ENCODE assay signal across 20 cellular contexts in the genomic region with DNA sequence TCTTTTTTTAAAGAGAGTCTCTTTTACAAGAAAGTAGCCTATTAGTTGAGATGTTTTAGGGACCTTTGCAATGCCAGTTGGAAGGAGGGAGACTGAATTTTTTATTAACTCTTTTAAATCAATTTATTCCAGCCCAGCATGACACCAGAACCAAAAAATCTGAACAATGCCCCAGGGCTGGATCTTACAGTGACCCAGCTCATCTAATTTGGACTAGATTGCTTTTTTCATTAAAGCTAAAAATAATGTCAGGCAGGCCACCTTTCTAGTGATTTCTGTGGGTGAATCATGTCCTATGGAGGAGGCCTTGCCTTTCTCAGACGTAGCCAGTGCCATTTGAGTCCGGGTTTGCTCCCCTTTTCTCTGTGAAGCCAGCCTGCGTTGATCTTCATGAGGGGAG. TPM values are rescaled to one million over a fixed set of nuclear protein-coding genes. Genes with fewer than 3 reads are reported as not detected.
DNase-seq lines count a peak whose midpoint lies in the region; ATAC-seq, FAIRE-seq and TF ChIP-seq lines count a peak whose summit lies in the region.
"Had no signal": no experiment of that assay in that cellular context is flagged by ENCODE, and none has a peak within 500 bp of the region (broad histone marks: within the 10 kb centered on the region; RNA-seq: fewer than 3 reads in every experiment).

No MANE protein-coding gene starts in this region.

- TF ChIP-seq POLR2A in uterus (IDR thresholded peaks at IDR 0.05) = no peak

- TF ChIP-seq CTCF in SK-N-SH (IDR thresholded peaks at IDR 0.05) (no peak), neural progenitor cell (IDR thresholded peaks at IDR 0.05) (no peak), uterus (IDR thresholded peaks at IDR 0.05) (no peak)

- no peaks in the 10 kb centered on the region for H3K27me3 ChIP-seq in SK-N-SH (ENCODE audit: insufficient read depth)
- H3K27me3 ChIP-seq in neural progenitor cell = no peaks in the 10 kb centered on the region
- no peaks in the 10 kb centered on the region for H3K27me3 ChIP-seq in uterus
- H3K27me3 ChIP-seq: BE2C had no signal

- H3K9me3 Mint-ChIP-seq in neural progenitor cell = no peaks in the 10 kb centered on the region
- H3K9me3 Mint-ChIP-seq: CD8-positive, alpha-beta T cell had no signal

- no peak for FAIRE-seq in urothelium cell line (lab: Jason Lieb, UNC)
- FAIRE-seq: D721Med, GM12892 had no signal

- no peaks in the 10 kb centered on the region for H3K27me3 Mint-ChIP-seq in neural progenitor cell (ENCODE audit: insufficient read depth, low read depth)

- POLR2A ChIA-PET in SK-N-SH (lab: Yijun Ruan, JAX) = no interaction called here

- no peaks in the 10 kb centered on the region for H3K9me2 ChIP-seq in SK-N-SH

- peaks cover 78% of the 10 kb centered on the region for H3K4me1 Mint-ChIP-seq in neural progenitor cell

- H3K9me3 ChIP-seq in SK-N-SH (no peaks in the 10 kb centered on the region), neural progenitor cell (ENCODE audit: low read depth) (no peaks in the 10 kb centered on the region), uterus (no peaks in the 10 kb centered on the region)
- H3K9me3 ChIP-seq: BE2C had no signal

- CTCF ChIA-PET in SK-N-SH (lab: Yijun Ruan, JAX) = interaction anchor here (0.8 to 1.7 kb wide), 4 partner anchors 13 to 363 kb away, joined by 3 to 4 read pairs (median 4); no protein-coding TSS in a partner anchor

- H3F3A ChIP-seq in SK-N-SH (replicated peaks; ENCODE audit: insufficient read depth) (peaks cover 56% of the 10 kb centered on the region), neural progenitor cell (ENCODE audit: low read depth) (peaks cover 3% of the 10 kb centered on the region)

- 0 out of 2 replicates have a peak overlapping the region, but pooled peaks have one; percentile 17 for H3K4me2 ChIP-seq in SK-N-SH
- H3K4me2 ChIP-seq in neural progenitor cell = no peak overlapping the region

- H3K4me1 ChIP-seq in SK-N-SH (ENCODE audit: control insufficient read depth in 1 of 2, insufficient read depth in 2 of 2, low read depth in 1 of 2, low read length in 1 of 2) (peaks cover 51 to 64% of the 10 kb centered on the region in 2 experiments), neural progenitor cell (peaks cover 41% of the 10 kb centered on the region), uterus (peaks cover under 1 to 15% of the 10 kb centered on the region in 2 donors)

- H4K20me1 ChIP-seq in SK-N-SH (ENCODE audit: insufficient read depth) (peaks cover 90% of the 10 kb centered on the region), neural progenitor cell (ENCODE audit: low read depth) (peaks cover 49% of the 10 kb centered on the region)

- H3K9ac ChIP-seq in SK-N-SH = no peak overlapping the region
- H3K9ac ChIP-seq in neural progenitor cell = no peak overlapping the region

- peaks cover 99% of the 10 kb centered on the region for H3K79me2 ChIP-seq in SK-N-SH (ENCODE audit: insufficient read depth)
- H3K79me2 ChIP-seq in neural progenitor cell (ENCODE audit: low read depth) = peaks cover 94% of the 10 kb centered on the region

- TF ChIP-seq EP300 in SK-N-SH (IDR thresholded peaks at IDR 0.05; ENCODE audit: borderline replicate concordance in 1 of 2, low read depth in 1 of 2, low read length in 1 of 2) = no peak

- no peak for ATAC-seq in HG03460 (IDR thresholded peaks at IDR 0.05; ENCODE audit: unreplicated experiment)
- ATAC-seq: CD8-positive, alpha-beta T cell had no signal

- H3K36me3 ChIP-seq in SK-N-SH (replicated peaks in 1 of 2; ENCODE audit: control insufficient read depth in 1 of 2, insufficient read depth in 2 of 2, low read length in 1 of 2) = peaks cover 56 to 83% of the 10 kb centered on the region in 2 experiments
- H3K36me3 ChIP-seq in neural progenitor cell = no peaks in the 10 kb centered on the region
- H3K36me3 ChIP-seq in uterus = no peaks in the 10 kb centered on the region

- no peak overlapping the region for H2AFZ ChIP-seq in SK-N-SH (ENCODE audit: low read depth)
- H2AFZ ChIP-seq in neural progenitor cell (replicated peaks) = no peak overlapping the region

- intact Hi-C loops in uterus (cut with DNase I; ENCODE audit: low total_unique reads) = loop anchor here (10.0 kb wide), 1 partner anchor 139 kb away; no protein-coding TSS in a partner anchor

- H3K27ac Mint-ChIP-seq in neural progenitor cell = peak overlapping the region; percentile 17
- H3K27ac Mint-ChIP-seq: CD8-positive, alpha-beta T cell had no signal

- peaks cover 53% of the 10 kb centered on the region for H3K36me3 Mint-ChIP-seq in neural progenitor cell
- H3K36me3 Mint-ChIP-seq: CD8-positive, alpha-beta T cell had no signal

- H3K4me3 Mint-ChIP-seq in neural progenitor cell = no peak overlapping the region
- H3K4me3 Mint-ChIP-seq: CD8-positive, alpha-beta T cell had no signal

- DNase-seq in SK-N-SH = no peak
- no peak for DNase-seq in neural progenitor cell (ENCODE audit: low spot score)
- no peak for DNase-seq in uterus
- DNase-seq in urothelium cell line (ENCODE audit: low spot score) = no peak
- DNase-seq in NOMO-1 treated with dmso at 0.1 percent for 144 hours (lab: John Stamatoyannopoulos, UW; ENCODE audit: unreplicated experiment) = no peak
- DNase-seq: ACHN; BE2C; CD8-positive, alpha-beta T cell; GDM1; GOT3; MM.1S; NCI-H1105; NCI-H187 treated with DMSO at 0.1 percent for 48 hours; NCI-H2171; NCI-H446 treated with DMSO at 0.1 percent for 48 hours; NCI-H774 had no signal

- H3K4me3 ChIP-seq in SK-N-SH (ENCODE audit: low read depth in 2 of 2, low read length in 1 of 2) (no peak overlapping the region), neural progenitor cell (no peak overlapping the region), uterus (no peak overlapping the region)

- H3K27ac ChIP-seq in SK-N-SH (ENCODE audit: low read depth in 2 of 2, low read length in 1 of 2) = peak overlapping the region; percentile 76 to 94
- H3K27ac ChIP-seq in cingulate gyrus (ENCODE audit: low read depth, low read length) = peak overlapping the region; percentile 15
- no peak overlapping the region for H3K27ac ChIP-seq in neural progenitor cell
- H3K27ac ChIP-seq in uterus = peak overlapping the region; percentile 87 to 88

- 84% methylated on average over 3 of the region's 3 CpGs for whole genome bisulfite sequencing in SK-N-SH (ENCODE audit: low lambda C conversion rate)

- no peak for TF ChIP-seq RAD21 in SK-N-SH (IDR thresholded peaks at IDR 0.05; ENCODE audit: low read length)

TF ChIP-seq in SK-N-SH, 30 proteins besides CTCF, POLR2A, EP300 and RAD21 (continues in another document):
- no peak for TF ChIP-seq NFIC (IDR thresholded peaks at IDR 0.05; ENCODE audit: borderline replicate concordance)
- TF ChIP-seq, protein P1, sequence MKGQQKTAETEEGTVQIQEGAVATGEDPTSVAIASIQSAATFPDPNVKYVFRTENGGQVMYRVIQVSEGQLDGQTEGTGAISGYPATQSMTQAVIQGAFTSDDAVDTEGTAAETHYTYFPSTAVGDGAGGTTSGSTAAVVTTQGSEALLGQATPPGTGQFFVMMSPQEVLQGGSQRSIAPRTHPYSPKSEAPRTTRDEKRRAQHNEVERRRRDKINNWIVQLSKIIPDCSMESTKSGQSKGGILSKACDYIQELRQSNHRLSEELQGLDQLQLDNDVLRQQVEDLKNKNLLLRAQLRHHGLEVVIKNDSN (IDR thresholded peaks at IDR 0.05; ENCODE audit: borderline replicate concordance, low read depth) = no peak
- TF ChIP-seq, protein P2, sequence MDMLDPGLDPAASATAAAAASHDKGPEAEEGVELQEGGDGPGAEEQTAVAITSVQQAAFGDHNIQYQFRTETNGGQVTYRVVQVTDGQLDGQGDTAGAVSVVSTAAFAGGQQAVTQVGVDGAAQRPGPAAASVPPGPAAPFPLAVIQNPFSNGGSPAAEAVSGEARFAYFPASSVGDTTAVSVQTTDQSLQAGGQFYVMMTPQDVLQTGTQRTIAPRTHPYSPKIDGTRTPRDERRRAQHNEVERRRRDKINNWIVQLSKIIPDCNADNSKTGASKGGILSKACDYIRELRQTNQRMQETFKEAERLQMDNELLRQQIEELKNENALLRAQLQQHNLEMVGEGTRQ (IDR thresholded peaks at IDR 0.05; ENCODE audit: borderline replicate concordance, low read depth, low read length) = no peak
- no peak for TF ChIP-seq EZH2phosphoT487 (IDR thresholded peaks at IDR 0.05; ENCODE audit: borderline replicate concordance, low read depth)
- TF ChIP-seq, protein P3, sequence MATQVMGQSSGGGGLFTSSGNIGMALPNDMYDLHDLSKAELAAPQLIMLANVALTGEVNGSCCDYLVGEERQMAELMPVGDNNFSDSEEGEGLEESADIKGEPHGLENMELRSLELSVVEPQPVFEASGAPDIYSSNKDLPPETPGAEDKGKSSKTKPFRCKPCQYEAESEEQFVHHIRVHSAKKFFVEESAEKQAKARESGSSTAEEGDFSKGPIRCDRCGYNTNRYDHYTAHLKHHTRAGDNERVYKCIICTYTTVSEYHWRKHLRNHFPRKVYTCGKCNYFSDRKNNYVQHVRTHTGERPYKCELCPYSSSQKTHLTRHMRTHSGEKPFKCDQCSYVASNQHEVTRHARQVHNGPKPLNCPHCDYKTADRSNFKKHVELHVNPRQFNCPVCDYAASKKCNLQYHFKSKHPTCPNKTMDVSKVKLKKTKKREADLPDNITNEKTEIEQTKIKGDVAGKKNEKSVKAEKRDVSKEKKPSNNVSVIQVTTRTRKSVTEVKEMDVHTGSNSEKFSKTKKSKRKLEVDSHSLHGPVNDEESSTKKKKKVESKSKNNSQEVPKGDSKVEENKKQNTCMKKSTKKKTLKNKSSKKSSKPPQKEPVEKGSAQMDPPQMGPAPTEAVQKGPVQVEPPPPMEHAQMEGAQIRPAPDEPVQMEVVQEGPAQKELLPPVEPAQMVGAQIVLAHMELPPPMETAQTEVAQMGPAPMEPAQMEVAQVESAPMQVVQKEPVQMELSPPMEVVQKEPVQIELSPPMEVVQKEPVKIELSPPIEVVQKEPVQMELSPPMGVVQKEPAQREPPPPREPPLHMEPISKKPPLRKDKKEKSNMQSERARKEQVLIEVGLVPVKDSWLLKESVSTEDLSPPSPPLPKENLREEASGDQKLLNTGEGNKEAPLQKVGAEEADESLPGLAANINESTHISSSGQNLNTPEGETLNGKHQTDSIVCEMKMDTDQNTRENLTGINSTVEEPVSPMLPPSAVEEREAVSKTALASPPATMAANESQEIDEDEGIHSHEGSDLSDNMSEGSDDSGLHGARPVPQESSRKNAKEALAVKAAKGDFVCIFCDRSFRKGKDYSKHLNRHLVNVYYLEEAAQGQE (IDR thresholded peaks at IDR 0.05; ENCODE audit: low read depth, low read length) = no peak

RNA-seq across cellular contexts. Expression of a gene that starts 38.8 kb away (rescaled TPM):
- 47.5 and 48.5 TPM in 2 replicates for polyA plus RNA-seq in SK-N-SH (2012; rRNA removed)
- 59.8 and 60.6 TPM in 2 replicates for polyA plus RNA-seq in SK-N-SH (2012; cell fraction: cytosol; rRNA removed)
- polyA plus RNA-seq in SK-N-SH (2012; cell fraction: nucleus; rRNA removed) = 69.5 and 70.5 TPM in 2 replicates
- total RNA-seq in neural progenitor cell (ENCODE audit: low replicate concordance) (84.4 and 247 TPM in 2 replicates), uterus (100 to 1,000 TPM in 3 of 4 donors, 10 to 100 TPM in 1; 92.0 to 212 (median 132) TPM)
